1 cellular context compared by ENCODE assay signal in the genomic region with DNA sequence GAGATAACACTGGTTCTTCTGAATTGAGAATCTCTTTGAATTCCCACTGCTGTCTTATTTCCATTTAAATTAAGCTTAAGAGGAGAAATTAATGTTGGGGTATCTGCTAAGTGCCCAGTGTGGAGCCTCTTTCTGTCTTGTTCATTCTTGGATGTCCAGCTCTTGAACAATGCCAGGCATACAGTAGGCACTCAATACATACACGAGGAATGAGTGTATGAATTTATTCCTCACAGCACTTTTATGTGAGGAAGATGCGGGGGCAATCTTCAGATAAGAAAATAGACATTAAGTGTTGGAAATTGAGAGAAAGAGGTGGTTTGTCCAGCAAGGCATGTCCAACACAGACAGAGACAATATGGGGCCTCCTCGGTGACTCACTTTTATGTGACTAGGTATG.
TF ChIP-seq lines count a peak whose summit lies in the region.

No MANE protein-coding gene starts in this region.

TF ChIP-seq in liver, 16 proteins besides CTCF, POLR2A, EP300 and RAD21 (continued from another document):
- TF ChIP-seq REST (IDR thresholded peaks at IDR 0.05): no peak
